In the genomic region with DNA sequence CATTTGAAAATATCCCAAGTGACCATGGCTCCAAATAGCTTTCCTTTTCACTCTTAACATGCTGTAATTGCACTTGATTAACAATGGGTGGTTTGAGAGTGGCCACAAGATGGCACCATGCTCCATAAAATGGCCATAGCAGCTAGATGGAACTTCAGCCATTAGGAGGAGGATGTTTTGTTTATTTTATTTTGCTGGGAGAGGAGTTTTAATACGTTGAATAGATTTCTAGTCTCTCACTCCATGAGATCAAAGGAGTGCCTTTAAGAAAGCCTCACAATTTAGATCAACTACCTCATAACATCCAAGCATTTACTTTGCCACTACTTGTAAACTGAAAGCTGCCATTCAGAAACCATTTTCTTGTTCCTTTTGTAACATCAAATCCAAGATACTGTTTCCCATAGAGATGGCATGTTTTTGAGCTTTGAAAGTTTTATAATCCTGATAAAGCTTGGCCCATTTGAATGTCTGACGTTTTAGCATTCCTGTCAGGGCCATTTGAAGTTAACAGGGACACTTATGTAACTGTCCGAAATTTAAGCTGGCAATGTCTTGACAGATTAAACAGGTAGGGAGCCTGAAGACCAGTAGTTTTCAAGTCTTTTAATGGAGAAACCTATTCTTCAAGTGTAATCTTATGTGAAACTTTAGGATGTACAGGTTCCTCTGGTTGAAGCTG, we compare ENCODE assay signal across 8 cellular contexts. TPM values are rescaled to one million over a fixed set of nuclear protein-coding genes. Genes with fewer than 3 reads are reported as not detected.
DNase-seq lines count a peak whose midpoint lies in the region; ATAC-seq lines count a peak whose summit lies in the region.

No MANE protein-coding gene starts in this region.

- no peaks in the 10 kb centered on the region for H3K27me3 Mint-ChIP-seq in naive thymus-derived CD8-positive, alpha-beta T cell

- H3K36me3 Mint-ChIP-seq in naive thymus-derived CD8-positive, alpha-beta T cell: peaks cover 0 to 17% (median 0%) of the 10 kb centered on the region in 3 donors

- DNase-seq in C1 segment of cervical spinal cord (lab: John Stamatoyannopoulos, UW): peak in 11 of 14 donors; percentile 11 to 67 (median 48)
- peak; percentile 92 for DNase-seq in HT-29 (ENCODE audit: low spot score)
- peak; percentile 12 to 64 for DNase-seq in NOMO-1 (lab: John Stamatoyannopoulos, UW; ENCODE audit: unreplicated experiment in 2 of 2)
- DNase-seq in activated CD8-positive, alpha-beta memory T cell treated with anti-CD3 and anti-CD28 coated beads, Interleukin-2, amount 50 U/mL, for 4 hours: peak; percentile 72
- DNase-seq in naive thymus-derived CD8-positive, alpha-beta T cell: peak in 9 of 10 donors; percentile 59 to 83 (median 69)

- peaks cover 2 to 23% (median 8%) of the 10 kb centered on the region in 4 donors for H3K4me1 Mint-ChIP-seq in naive thymus-derived CD8-positive, alpha-beta T cell

- H3K27ac ChIP-seq in temporal lobe (ENCODE audit: low read depth, low read length): peak overlapping the region; percentile 94

- no peaks in the 10 kb centered on the region for H3K9me3 Mint-ChIP-seq in naive thymus-derived CD8-positive, alpha-beta T cell

- H3K27ac Mint-ChIP-seq in naive thymus-derived CD8-positive, alpha-beta T cell: peak overlapping the region in 4 of 10 donors; percentile 5 to 41 (median 30)

- peak; percentile 42 for ATAC-seq in esophagus mucosa
- ATAC-seq in naive thymus-derived CD8-positive, alpha-beta T cell: no peak
- no peak for ATAC-seq in GM21447 (IDR thresholded peaks at IDR 0.05; ENCODE audit: unreplicated experiment)

- POLR2A ChIA-PET in naive thymus-derived CD8-positive, alpha-beta T cell (lab: Charles Lee): interaction anchor here (0.6 to 1.3 kb wide), 5 partner anchors 10 to 311 kb away, joined by 3 to 7 read pairs (median 3); a partner anchor contains a TSS

- H3K4me3 Mint-ChIP-seq in naive thymus-derived CD8-positive, alpha-beta T cell: no peak overlapping the region

RNA-seq across cellular contexts. Expression of a gene that starts 4.7 kb away (rescaled TPM):
- 137 and 147 TPM in 2 replicates for total RNA-seq in HT-29 (2014; rRNA removed; shearing (Covaris generic))
- total RNA-seq in esophagus mucosa (18.7 TPM), temporal lobe (10.6 TPM)
- total RNA-seq in naive thymus-derived CD8-positive, alpha-beta T cell: 1 to 10 TPM; 8.3 to 8.6 TPM
- 10 to 100 TPM in 2 of 3 donors, 1 to 10 TPM in 1; 10.0 to 13.1 (median 10.2) TPM for polyA plus RNA-seq in naive thymus-derived CD8-positive, alpha-beta T cell

RNA-seq across cellular contexts. Expression of a gene that starts 5.0 kb away (rescaled TPM):
- total RNA-seq in HT-29 (2014; rRNA removed; shearing (Covaris generic)): 113 and 120 TPM in 2 replicates
- total RNA-seq in esophagus mucosa (90.9 TPM), temporal lobe (17.2 TPM)
- total RNA-seq in naive thymus-derived CD8-positive, alpha-beta T cell: 10 to 100 TPM; 84.4 to 87.7 TPM
- 100 to 1,000 TPM; 205 to 256 (median 225) TPM for polyA plus RNA-seq in naive thymus-derived CD8-positive, alpha-beta T cell

RNA-seq across cellular contexts. Expression of a gene that starts 19.4 kb away (rescaled TPM):
- total RNA-seq in HT-29 (2014; rRNA removed; shearing (Covaris generic)): 1.9 and 9.4 TPM in 2 replicates
- 7.5 TPM for total RNA-seq in esophagus mucosa
- under 1 TPM; 0.55 to 0.60 TPM for total RNA-seq in naive thymus-derived CD8-positive, alpha-beta T cell
- polyA plus RNA-seq in naive thymus-derived CD8-positive, alpha-beta T cell: 1 to 10 TPM in 2 of 3 donors, not detected in 1; 1.7 to 4.7 TPM
- total RNA-seq in temporal lobe: 50.4 TPM

RNA-seq across cellular contexts. Expression of a gene that starts 30.7 kb away (rescaled TPM):
- not detected in 2 replicates for total RNA-seq in HT-29 (2014; rRNA removed; shearing (Covaris generic))
- total RNA-seq in esophagus mucosa (43.3 TPM), temporal lobe (93.2 TPM)
- total RNA-seq in naive thymus-derived CD8-positive, alpha-beta T cell: not detected
- 1 to 10 TPM in 2 of 3 donors, under 1 TPM in 1; 0.06 to 9.6 (median 4.2) TPM for polyA plus RNA-seq in naive thymus-derived CD8-positive, alpha-beta T cell

RNA-seq across cellular contexts. Expression of a gene that starts 45.0 kb away (rescaled TPM):
- 70.1 and 105 TPM in 2 replicates for total RNA-seq in HT-29 (2014; rRNA removed; shearing (Covaris generic))
- total RNA-seq in esophagus mucosa (0.88 TPM), temporal lobe (1.2 TPM)
- under 1 TPM; 0.47 to 0.68 TPM for total RNA-seq in naive thymus-derived CD8-positive, alpha-beta T cell
- polyA plus RNA-seq in naive thymus-derived CD8-positive, alpha-beta T cell: under 1 TPM in 2 of 3 donors, not detected in 1; 0.26 to 0.52 TPM

Comparison
In these comparisons a context has a peak if more than half of its experiments do, and no peak if none do; other contexts are left out.
1. DNase-seq: peak in every context shown above with its lines; median percentile 92 in HT-29; 72 in activated CD8-positive, alpha-beta memory T cell treated with anti-CD3 and anti-CD28 coated beads, Interleukin-2, amount 50 U/mL, for 4 hours; 69 in naive thymus-derived CD8-positive, alpha-beta T cell; 48 in C1 segment of cervical spinal cord; 38 in NOMO-1.